Comparison of ENCODE assay signal across 24 cellular contexts in the genomic region with DNA sequence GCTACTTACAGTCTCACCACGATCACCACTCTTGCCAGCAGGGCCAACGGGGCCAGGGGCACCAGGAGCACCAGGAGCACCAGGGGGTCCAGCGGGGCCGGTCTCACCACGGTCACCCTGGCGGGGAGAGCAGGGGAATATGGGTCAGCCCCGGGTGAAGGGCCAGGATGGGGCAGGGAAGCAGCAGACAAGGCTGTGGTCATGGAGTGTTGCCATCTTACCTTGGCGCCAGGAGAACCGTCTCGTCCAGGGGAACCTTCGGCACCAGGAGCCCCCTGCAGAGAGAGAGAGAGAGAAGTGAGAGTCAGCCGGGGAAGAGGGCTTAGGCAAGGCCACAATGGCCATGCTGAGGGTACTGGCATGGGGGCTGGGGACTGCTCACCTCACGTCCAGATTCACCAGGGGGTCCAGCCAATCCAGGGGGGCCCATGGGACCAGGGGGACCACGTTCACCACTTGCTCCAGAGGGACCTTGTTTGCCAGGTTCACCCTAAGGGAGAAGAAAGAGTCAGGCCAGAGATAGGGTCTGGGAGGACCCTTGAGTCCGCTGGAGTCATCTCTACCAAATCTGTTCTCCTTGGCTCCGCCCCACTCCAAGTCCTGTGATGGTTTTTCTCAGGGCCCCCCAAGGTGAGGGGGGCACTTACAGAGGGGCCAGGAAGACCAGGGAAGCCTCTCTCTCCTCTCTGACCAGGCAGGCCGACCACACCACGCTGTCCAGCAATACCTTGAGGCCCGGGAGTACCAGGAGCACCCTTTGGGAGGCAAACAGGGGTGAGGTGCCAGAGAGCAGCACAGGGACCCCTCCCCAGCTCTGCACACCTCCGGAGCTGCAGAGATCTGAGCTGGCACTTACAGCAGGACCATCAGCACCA. TPM values are rescaled to one million over a fixed set of nuclear protein-coding genes. Genes with fewer than 3 reads are reported as not detected.
DNase-seq lines count a peak whose midpoint lies in the region; ATAC-seq and TF ChIP-seq lines count a peak whose summit lies in the region.
"Had no signal": no experiment of that assay in that cellular context is flagged by ENCODE, and none has a peak within 500 bp of the region (broad histone marks: within the 10 kb centered on the region; RNA-seq: fewer than 3 reads in every experiment).

No MANE protein-coding gene starts in this region.

- TF ChIP-seq CTCF in right atrium auricular region (IDR thresholded peaks at IDR 0.05) (no peak), fibroblast of mammary gland (conservative IDR thresholded peaks at IDR 0.05; ENCODE audit: control insufficient read depth, insufficient read depth, low read depth, low read length) (no peak), prostate gland (IDR thresholded peaks at IDR 0.05) (no peak)

- H3K27ac ChIP-seq in right atrium auricular region (no peak overlapping the region), prostate gland (peak overlapping the region; percentile 33 to 36)
- H3K27ac ChIP-seq: neutrophil, suprapubic skin had no signal

- ATAC-seq in left ventricle myocardium superior (no peak), GM18861 (IDR thresholded peaks at IDR 0.05; ENCODE audit: unreplicated experiment) (no peak)
- ATAC-seq: A549, T-helper 17 cell, WTC11 had no signal

- H3K27me3 ChIP-seq in right atrium auricular region (no peaks in the 10 kb centered on the region), prostate gland (replicated peaks; ENCODE audit: insufficient read depth) (no peaks in the 10 kb centered on the region)
- H3K27me3 ChIP-seq: neutrophil, suprapubic skin had no signal

- intact Hi-C loops in left ventricle myocardium superior (cut with micrococcal nuclease), result no loop called here
- intact Hi-C loops in prostate gland (cut with DNase I), result no loop called here

- 75% methylated on average over 15 of the region's 20 CpGs for WGBS in prostate gland

- DNase-seq in left ventricle myocardium superior, result peak; percentile 19
- DNase-seq in right atrium auricular region (ENCODE audit: low spot score), result no peak
- peak; percentile 39 for DNase-seq in fibroblast of mammary gland (ENCODE audit: low read depth)
- DNase-seq in prostate gland (ENCODE audit: low spot score), result no peak
- DNase-seq in NAMALWA (ENCODE audit: low spot score), result no peak
- no peak for DNase-seq in activated T-cell treated with anti-CD3 and anti-CD28 coated beads, Interleukin-2, amount 50 U/mL, for 1 hour
- DNase-seq in NCI-H128 (lab: John Stamatoyannopoulos, UW; ENCODE audit: unreplicated experiment), result no peak
- DNase-seq: activated CD8-positive, alpha-beta memory T cell treated with anti-CD3 and anti-CD28 coated beads for 24 hours; CD4-positive, alpha-beta T cell; central memory CD4-positive, alpha-beta T cell; effector memory CD4-positive, alpha-beta T cell; KG1; NCI-H2081 treated with DMSO at 0.1 percent for 48 hours; NCI-H524; SHP77 treated with DMSO at 0.1 percent for 48 hours; stimulated activated CD4-positive, alpha-beta T cell treated with anti-CD3 and anti-CD28 coated beads, Interleukin-2, amount 100 ng/mL, for 48 hours; T-helper 17 cell had no signal

- H3K9me3 ChIP-seq in right atrium auricular region (no peaks in the 10 kb centered on the region), prostate gland (no peaks in the 10 kb centered on the region)
- H3K9me3 ChIP-seq: A549, neutrophil, suprapubic skin had no signal

- H3K4me3 ChIP-seq in right atrium auricular region, result no peak overlapping the region
- no peak overlapping the region for H3K4me3 ChIP-seq in fibroblast of mammary gland (ENCODE audit: control insufficient read depth, low read depth, low read length)
- no peak overlapping the region for H3K4me3 ChIP-seq in prostate gland
- H3K4me3 ChIP-seq: A549, suprapubic skin had no signal

- no peaks in the 10 kb centered on the region for H3K4me1 ChIP-seq in right atrium auricular region
- H3K4me1 ChIP-seq in prostate gland (replicated peaks), result no peaks in the 10 kb centered on the region

- no peak for TF ChIP-seq POLR2A in prostate gland (IDR thresholded peaks at IDR 0.05)

- H3K36me3 ChIP-seq in right atrium auricular region (peaks cover 52% of the 10 kb centered on the region), prostate gland (peaks cover 2 to 6% of the 10 kb centered on the region in 2 donors)
- H3K36me3 ChIP-seq: neutrophil had no signal

RNA-seq across cellular contexts. Expression of a gene that starts 12.7 kb away (rescaled TPM):
- total RNA-seq in left ventricle myocardium superior, result 26.8 TPM
- 100 to 1,000 TPM in 1 of 2 donors, 10 to 100 TPM in 1; 19.8 to 180 TPM for total RNA-seq in right atrium auricular region
- 10 to 100 TPM; 21.5 to 81.0 TPM for total RNA-seq in prostate gland

RNA-seq across cellular contexts. Expression of a gene that starts 23.0 kb away (rescaled TPM):
- total RNA-seq in left ventricle myocardium superior (155 TPM), right atrium auricular region (100 to 1,000 TPM; 120 to 207 TPM), prostate gland (10 to 100 TPM; 13.9 to 19.4 TPM)
- total RNA-seq: CD4-positive, alpha-beta T cell; fibroblast of villous mesenchyme; kidney epithelial cell; T-helper 17 cell had no signal

RNA-seq across cellular contexts. Expression of a gene that starts 38.3 kb away (rescaled TPM):
- 37.6 TPM for total RNA-seq in left ventricle myocardium superior
- total RNA-seq in right atrium auricular region, result 10 to 100 TPM; 16.9 to 24.2 TPM
- total RNA-seq in prostate gland, result 10 to 100 TPM; 36.2 to 79.7 TPM

RNA-seq across cellular contexts. Expression of a gene that starts 58.8 kb away (rescaled TPM):
- 1.2 TPM for total RNA-seq in left ventricle myocardium superior
- 1 to 10 TPM in 1 of 2 donors, under 1 TPM in 1; 0.78 to 1.1 TPM for total RNA-seq in right atrium auricular region
- 1 to 10 TPM; 2.5 to 7.4 TPM for total RNA-seq in prostate gland

Comparison
In these comparisons a context has a peak if more than half of its experiments do, and no peak if none do; other contexts are left out.
1. DNase-seq: peak in left ventricle myocardium superior (single experiment) and fibroblast of mammary gland (single experiment); none in right atrium auricular region (single experiment), prostate gland (single experiment), NAMALWA (single experiment), activated T-cell treated with anti-CD3 and anti-CD28 coated beads, Interleukin-2, amount 50 U/mL, for 1 hour (single experiment) and NCI-H128 (single experiment).
2. H3K27ac ChIP-seq: peak in prostate gland (2 of 2); none in right atrium auricular region (0 of 2).